In the genomic region with DNA sequence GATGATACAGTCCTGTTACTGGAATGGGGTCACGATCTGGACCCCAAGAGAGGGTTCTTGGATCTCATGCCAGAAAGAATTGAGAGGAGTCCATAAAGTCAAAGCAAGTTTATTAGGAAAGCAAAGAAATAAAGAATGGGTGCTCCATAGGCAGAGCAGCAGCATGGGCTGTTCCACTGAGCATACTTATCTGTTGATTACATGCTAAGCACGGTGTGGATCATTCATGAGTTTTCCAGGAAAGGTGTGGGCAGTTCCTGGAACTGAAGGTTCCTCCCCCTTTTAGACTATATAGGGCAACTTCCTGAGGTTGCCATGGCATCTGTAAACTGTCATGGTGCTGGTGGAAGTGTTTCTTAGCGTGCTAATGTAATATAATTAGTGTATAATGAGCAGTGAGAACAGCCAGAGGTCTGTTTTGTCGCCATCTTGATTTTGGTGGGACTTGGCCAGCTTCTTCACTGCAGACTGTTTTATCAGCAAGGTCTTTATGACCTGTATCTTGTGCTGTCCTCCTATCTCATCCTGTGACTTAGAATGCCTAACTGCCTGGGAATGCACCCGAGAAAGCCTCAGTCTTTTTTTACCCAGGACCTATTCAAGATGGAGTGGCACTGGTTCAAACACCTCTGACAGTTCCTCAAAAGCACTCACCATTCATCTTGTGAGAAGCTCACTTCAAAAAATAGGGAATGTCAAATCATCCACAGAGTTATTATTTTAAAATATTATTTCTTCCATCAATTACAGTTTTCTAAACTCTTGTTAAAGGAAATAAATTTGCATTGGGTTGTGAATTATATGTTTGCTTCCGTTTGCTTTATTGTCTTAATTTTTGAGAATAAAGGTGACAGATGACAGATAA, we compare ENCODE assay signal across 19 cellular contexts.
"Had no signal": no experiment of that assay in that cellular context is flagged by ENCODE, and none has a peak within 500 bp of the region (broad histone marks: within the 10 kb centered on the region; RNA-seq: fewer than 3 reads in every experiment).

No MANE protein-coding gene starts in this region.

- H3K27ac ChIP-seq: adrenal gland, esophagus muscularis mucosa, pancreas, right lobe of liver, thyroid gland had no signal

- H3K4me3 ChIP-seq: adrenal gland, esophagus muscularis mucosa, mucosa of descending colon, pancreas, right lobe of liver, thyroid gland had no signal

- H3K27ac Mint-ChIP-seq: activated naive CD4-positive, alpha-beta T cell treated with anti-CD3 and anti-CD28 coated beads, Interleukin-2, amount 50 U/mL, for 72 hours; immature natural killer cell; memory B cell; naive B cell; T-helper 2 cell treated with Interferon-gamma antibody and Interleukin-4, amounts not matched to agents 5 μg/mL and 100 μg/mL, for 36 hours had no signal

- FAIRE-seq: bronchial epithelial cell, pancreas, small intestine had no signal

- ATAC-seq: mucosa of descending colon, pancreas, right lobe of liver had no signal

- H3K27me3 ChIP-seq: adrenal gland, pancreas, right lobe of liver, thyroid gland had no signal

- DNase-seq: activated gamma-delta T cell; activated T-cell treated with anti-CD3 and anti-CD28 coated beads, Interleukin-2, amount 50 U/mL, for 48 hours; adrenal gland; cerebellar nuclear complex; effector CD4-positive, alpha-beta T cell; immature natural killer cell; mucosa of descending colon; naive B cell; pancreas; right lobe of liver; small intestine; stimulated activated CD8-positive, alpha-beta memory T cell treated with anti-CD3 and anti-CD28 coated beads, Interleukin-4, amount 100 ng/mL, for 48 hours; stimulated activated naive CD4-positive, alpha-beta T cell treated with Interleukin-2 at 50 U/mL for 16 hours; thyroid gland had no signal

- H3K4me1 Mint-ChIP-seq: immature natural killer cell, memory B cell, naive B cell had no signal

- H3K4me3 Mint-ChIP-seq: immature natural killer cell; memory B cell; naive B cell; T-helper 2 cell treated with Interferon-gamma antibody and Interleukin-4, amounts not matched to agents 5 μg/mL and 100 μg/mL, for 36 hours had no signal

- H3K36me3 ChIP-seq: adrenal gland, esophagus muscularis mucosa, pancreas, right lobe of liver, thyroid gland had no signal

- H3K9me3 ChIP-seq: adrenal gland, esophagus muscularis mucosa, mucosa of descending colon, pancreas, right lobe of liver, thyroid gland had no signal

- H3K4me1 ChIP-seq: adrenal gland, esophagus muscularis mucosa, pancreas, right lobe of liver, thyroid gland had no signal

- H3K36me3 Mint-ChIP-seq: activated naive CD4-positive, alpha-beta T cell treated with anti-CD3 and anti-CD28 coated beads, Interleukin-2, amount 50 U/mL, for 72 hours; immature natural killer cell; memory B cell; naive B cell had no signal
